1 cellular context compared by ENCODE assay signal in the genomic region with DNA sequence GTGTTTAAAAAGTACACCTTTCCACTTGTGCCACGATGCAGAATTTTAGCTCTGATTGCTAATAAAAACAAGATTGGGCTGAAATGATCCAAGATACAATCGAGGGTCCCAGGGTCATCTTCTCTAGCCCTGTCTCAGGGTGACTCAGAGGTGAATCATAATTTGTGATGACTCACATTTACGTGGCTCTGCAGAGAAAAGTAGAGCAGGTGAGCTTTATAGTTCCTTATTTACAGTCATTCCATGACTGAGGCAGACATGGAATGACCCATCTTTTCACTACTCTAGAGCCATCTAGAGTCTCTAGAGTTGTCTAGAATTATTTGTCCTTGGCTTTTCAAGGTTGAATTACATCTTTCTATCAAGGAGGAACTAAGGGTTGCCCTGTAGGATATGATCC.
TF ChIP-seq lines count a peak whose summit lies in the region.

No MANE protein-coding gene starts in this region.

TF ChIP-seq in endothelial cell of umbilical vein, 7 proteins besides CTCF, POLR2A, EP300 and RAD21:
- peak; percentile 37 for TF ChIP-seq JUN (IDR thresholded peaks at IDR 0.05; ENCODE audit: borderline replicate concordance, insufficient read depth, insufficient read length, low read depth)
- TF ChIP-seq FOS (IDR thresholded peaks at IDR 0.05; ENCODE audit: borderline replicate concordance, insufficient read depth, low read length) = no peak
